23 cellular contexts compared by ENCODE assay signal in genomic region chr2:205376071-205376470, GRCh38.
A peak's percentile ranks its signal among the peaks of the same experiment; 100 is the strongest.
DNase-seq lines count a peak whose midpoint lies in the region; ATAC-seq and TF ChIP-seq lines count a peak whose summit lies in the region.
"Had no signal": no experiment of that assay in that cellular context is flagged by ENCODE, and none has a peak within 500 bp of the region (broad histone marks: within the 10 kb centered on the region; RNA-seq: fewer than 3 reads in every experiment).

No MANE protein-coding gene starts in this region.

- no peaks in the 10 kb centered on the region for H3K9me2 ChIP-seq in SK-N-SH

- no peaks in the 10 kb centered on the region for H3K36me3 Mint-ChIP-seq in nephron (ENCODE audit: low read depth)
- no peaks in the 10 kb centered on the region for H3K36me3 Mint-ChIP-seq in activated CD8-positive, alpha-beta T cell treated with anti-CD3 and anti-CD28 coated beads, Interleukin-2, amount 10 ng/mL, durations not matched to agents 7 days and 5 days (ENCODE audit: low read depth)
- no peaks in the 10 kb centered on the region for H3K36me3 Mint-ChIP-seq in activated CD4-positive, alpha-beta memory T cell treated with anti-CD3 and anti-CD28 coated beads, Interleukin-2, amount 10 ng/mL, durations not matched to agents 7 days and 5 days (ENCODE audit: low read depth)
- H3K36me3 Mint-ChIP-seq: CD4-positive, CD25-positive, alpha-beta regulatory T cell; IgD-negative memory B cell had no signal

- H3K9me3 Mint-ChIP-seq in nephron, result peaks cover 2% of the 10 kb centered on the region
- H3K9me3 Mint-ChIP-seq in activated CD8-positive, alpha-beta T cell treated with anti-CD3 and anti-CD28 coated beads, Interleukin-2, amount 10 ng/mL, durations not matched to agents 7 days and 5 days (ENCODE audit: insufficient read depth), result no peaks in the 10 kb centered on the region
- H3K9me3 Mint-ChIP-seq in activated CD4-positive, alpha-beta memory T cell treated with anti-CD3 and anti-CD28 coated beads, Interleukin-2, amount 10 ng/mL, durations not matched to agents 7 days and 5 days, result peaks cover 2% of the 10 kb centered on the region
- H3K9me3 Mint-ChIP-seq: CD4-positive, CD25-positive, alpha-beta regulatory T cell; IgD-negative memory B cell had no signal

- POLR2A ChIA-PET in SK-N-SH (lab: Yijun Ruan, JAX), result no interaction called here
- POLR2A ChIA-PET in activated CD8-positive, alpha-beta T cell treated with anti-CD3 and anti-CD28 coated beads, Interleukin-2, amount 10 ng/mL, durations not matched to agents 7 days and 5 days (lab: Charles Lee), result interaction anchor here (1.4 kb wide), 1 partner anchor 17 kb away, joined by 4 read pairs; no protein-coding TSS in a partner anchor
- POLR2A ChIA-PET in activated CD4-positive, alpha-beta memory T cell treated with anti-CD3 and anti-CD28 coated beads, Interleukin-2, amount 10 ng/mL, durations not matched to agents 7 days and 5 days (lab: Charles Lee), result no interaction called here

- H3K9me3 ChIP-seq in SK-N-SH, result no peaks in the 10 kb centered on the region
- H3K9me3 ChIP-seq: BE2C, Peyer's patch had no signal

- TF ChIP-seq EP300 in SK-N-SH (IDR thresholded peaks at IDR 0.05; ENCODE audit: borderline replicate concordance in 1 of 2, low read depth in 1 of 2, low read length in 1 of 2), result peak in 1 of 2 experiments; percentile 35; a peak in 1 of 4 replicates

- H4K20me1 ChIP-seq in SK-N-SH (ENCODE audit: insufficient read depth), result no peaks in the 10 kb centered on the region

- no peaks in the 10 kb centered on the region for H3K79me2 ChIP-seq in SK-N-SH (ENCODE audit: insufficient read depth)

- peaks cover 0 to 13% of the 10 kb centered on the region in 2 experiments; a peak in 2 of 4 replicates for H3K4me1 ChIP-seq in SK-N-SH (ENCODE audit: control insufficient read depth in 1 of 2, insufficient read depth in 2 of 2, low read depth in 1 of 2, low read length in 1 of 2)
- H3K4me1 ChIP-seq: BE2C, Peyer's patch had no signal

- no peaks in the 10 kb centered on the region for H3K36me3 ChIP-seq in SK-N-SH (replicated peaks in 1 of 2; ENCODE audit: control insufficient read depth in 1 of 2, insufficient read depth in 2 of 2, low read length in 1 of 2)
- H3K36me3 ChIP-seq: BE2C, Peyer's patch had no signal

- H3K27ac ChIP-seq in SK-N-SH (ENCODE audit: low read depth in 2 of 2, low read length in 1 of 2) (peak overlapping the region in 1 of 2 experiments; percentile 87; a peak in 2 of 4 replicates), substantia nigra (ENCODE audit: low read depth, low read length, poor library complexity, severe bottlenecking) (no peak overlapping the region)
- H3K27ac ChIP-seq: Peyer's patch had no signal

- DNase-seq in AG10803 (ENCODE audit: low read depth), result peak; percentile 54
- DNase-seq in SK-N-SH, result peak; percentile 6
- DNase-seq in fibroblast of the aortic adventitia (ENCODE audit: low read depth), result peak; percentile 29
- DNase-seq in activated CD8-positive, alpha-beta T cell treated with anti-CD3 and anti-CD28 coated beads, Interleukin-2, amount 10 ng/mL, durations not matched to agents 7 days and 5 days, result no peak
- no peak for DNase-seq in activated CD4-positive, CD25-positive, alpha-beta regulatory T cell (lab: John Stamatoyannopoulos, UW)
- DNase-seq in substantia nigra (lab: John Stamatoyannopoulos, UW), result no peak
- no peak for DNase-seq in activated CD4-positive, alpha-beta memory T cell treated with anti-CD3 and anti-CD28 coated beads, Interleukin-2, amount 10 ng/mL, durations not matched to agents 7 days and 5 days
- DNase-seq: BE2C; CD4-positive, CD25-positive, alpha-beta regulatory T cell; COR-L47; DMS153; GDM1; H7; Karpas-422; NCI-H1048; NCI-H1436; NCI-H1930; NCI-H345; NCI-H526 treated with DMSO at 0.1 percent for 48 hours; Peyer's patch had no signal

- ATAC-seq in activated CD8-positive, alpha-beta T cell treated with anti-CD3 and anti-CD28 coated beads, Interleukin-2, amount 10 ng/mL, durations not matched to agents 7 days and 5 days, result no peak
- ATAC-seq: Right ventricle myocardium inferior had no signal

- H3K27me3 ChIP-seq in SK-N-SH (ENCODE audit: insufficient read depth), result no peaks in the 10 kb centered on the region
- H3K27me3 ChIP-seq: BE2C, Peyer's patch had no signal

- WGBS in SK-N-SH (ENCODE audit: low lambda C conversion rate), result 63% methylated on average over 7 of the region's 7 CpGs

- CTCF ChIA-PET in SK-N-SH (lab: Yijun Ruan, JAX), result no interaction called here
- CTCF ChIA-PET in activated CD8-positive, alpha-beta T cell treated with anti-CD3 and anti-CD28 coated beads, Interleukin-2, amount 10 ng/mL, durations not matched to agents 7 days and 5 days (lab: Charles Lee), result no interaction called here
- CTCF ChIA-PET in activated CD4-positive, alpha-beta memory T cell treated with anti-CD3 and anti-CD28 coated beads, Interleukin-2, amount 10 ng/mL, durations not matched to agents 7 days and 5 days (lab: Charles Lee), result no interaction called here

- H3K9ac ChIP-seq in SK-N-SH, result no peak overlapping the region

- no peak overlapping the region for H3K4me3 Mint-ChIP-seq in nephron
- no peak overlapping the region for H3K4me3 Mint-ChIP-seq in activated CD8-positive, alpha-beta T cell treated with anti-CD3 and anti-CD28 coated beads, Interleukin-2, amount 10 ng/mL, durations not matched to agents 7 days and 5 days
- H3K4me3 Mint-ChIP-seq in activated CD4-positive, alpha-beta memory T cell treated with anti-CD3 and anti-CD28 coated beads, Interleukin-2, amount 10 ng/mL, durations not matched to agents 7 days and 5 days, result no peak overlapping the region
- H3K4me3 Mint-ChIP-seq: CD4-positive, CD25-positive, alpha-beta regulatory T cell had no signal

- peak overlapping the region in 2 of 3 experiments; percentile 57 to 66 for H3K27ac Mint-ChIP-seq in nephron
- no peak overlapping the region for H3K27ac Mint-ChIP-seq in activated CD8-positive, alpha-beta T cell treated with anti-CD3 and anti-CD28 coated beads, Interleukin-2, amount 10 ng/mL, durations not matched to agents 7 days and 5 days
- H3K27ac Mint-ChIP-seq in activated CD4-positive, alpha-beta memory T cell treated with anti-CD3 and anti-CD28 coated beads, Interleukin-2, amount 10 ng/mL, durations not matched to agents 7 days and 5 days, result no peak overlapping the region
- H3K27ac Mint-ChIP-seq: IgD-negative memory B cell had no signal

- no peaks in the 10 kb centered on the region for H3F3A ChIP-seq in SK-N-SH (replicated peaks; ENCODE audit: insufficient read depth)

- TF ChIP-seq CTCF in AG10803 (conservative IDR thresholded peaks at IDR 0.05; ENCODE audit: low read length) (no peak), SK-N-SH (IDR thresholded peaks at IDR 0.05) (no peak), fibroblast of the aortic adventitia (IDR thresholded peaks at IDR 0.05; ENCODE audit: insufficient read depth, low read length) (no peak), nephron (IDR thresholded peaks at IDR 0.05; ENCODE audit: unreplicated experiment in 3 of 3) (no peak)

- H3K27me3 Mint-ChIP-seq in nephron (ENCODE audit: low read depth), result no peaks in the 10 kb centered on the region
- H3K27me3 Mint-ChIP-seq in activated CD8-positive, alpha-beta T cell treated with anti-CD3 and anti-CD28 coated beads, Interleukin-2, amount 10 ng/mL, durations not matched to agents 7 days and 5 days (ENCODE audit: low read depth), result peaks cover 2% of the 10 kb centered on the region
- no peaks in the 10 kb centered on the region for H3K27me3 Mint-ChIP-seq in activated CD4-positive, alpha-beta memory T cell treated with anti-CD3 and anti-CD28 coated beads, Interleukin-2, amount 10 ng/mL, durations not matched to agents 7 days and 5 days
- H3K27me3 Mint-ChIP-seq: CD4-positive, CD25-positive, alpha-beta regulatory T cell; IgD-negative memory B cell had no signal

- peaks cover 20% of the 10 kb centered on the region for H3K4me1 Mint-ChIP-seq in nephron
- H3K4me1 Mint-ChIP-seq in activated CD8-positive, alpha-beta T cell treated with anti-CD3 and anti-CD28 coated beads, Interleukin-2, amount 10 ng/mL, durations not matched to agents 7 days and 5 days (ENCODE audit: low read depth), result peaks cover 2% of the 10 kb centered on the region
- peaks cover 2% of the 10 kb centered on the region for H3K4me1 Mint-ChIP-seq in activated CD4-positive, alpha-beta memory T cell treated with anti-CD3 and anti-CD28 coated beads, Interleukin-2, amount 10 ng/mL, durations not matched to agents 7 days and 5 days
- H3K4me1 Mint-ChIP-seq: CD4-positive, CD25-positive, alpha-beta regulatory T cell; IgD-negative memory B cell had no signal

- no peak for TF ChIP-seq RAD21 in SK-N-SH (IDR thresholded peaks at IDR 0.05; ENCODE audit: low read length)

- no peak overlapping the region for H3K4me2 ChIP-seq in SK-N-SH

- H3K4me3 ChIP-seq in AG10803 (ENCODE audit: low read length), result no peak overlapping the region
- no peak overlapping the region for H3K4me3 ChIP-seq in SK-N-SH (ENCODE audit: low read depth in 2 of 2, low read length in 1 of 2)
- H3K4me3 ChIP-seq in fibroblast of the aortic adventitia (ENCODE audit: low read depth, low read length), result no peak overlapping the region
- H3K4me3 ChIP-seq: Peyer's patch had no signal

- H2AFZ ChIP-seq in SK-N-SH (ENCODE audit: low read depth), result no peak overlapping the region

TF ChIP-seq in SK-N-SH, 30 proteins besides CTCF, POLR2A, EP300 and RAD21 (continues in another document):
- no peak for TF ChIP-seq PBX3 (IDR thresholded peaks at IDR 0.05)
- peak; percentile 58; the same call in 1 of the 2 replicates for TF ChIP-seq TCF12 (IDR thresholded peaks at IDR 0.05)
- no peak for TF ChIP-seq IRF3 (IDR thresholded peaks at IDR 0.05; ENCODE audit: low read depth, low read length)

Comparison
In these comparisons a context has a peak if more than half of its experiments do, and no peak if none do; other contexts are left out.
1. DNase-seq: peak in AG10803 (single experiment), SK-N-SH (single experiment) and fibroblast of the aortic adventitia (single experiment); none in activated CD8-positive, alpha-beta T cell treated with anti-CD3 and anti-CD28 coated beads, Interleukin-2, amount 10 ng/mL, durations not matched to agents 7 days and 5 days (single experiment), activated CD4-positive, CD25-positive, alpha-beta regulatory T cell (0 of 4), substantia nigra (0 of 49) and activated CD4-positive, alpha-beta memory T cell treated with anti-CD3 and anti-CD28 coated beads, Interleukin-2, amount 10 ng/mL, durations not matched to agents 7 days and 5 days (single experiment).
2. H3K27ac Mint-ChIP-seq: peak in nephron (2 of 3); none in activated CD8-positive, alpha-beta T cell treated with anti-CD3 and anti-CD28 coated beads, Interleukin-2, amount 10 ng/mL, durations not matched to agents 7 days and 5 days (single experiment) and activated CD4-positive, alpha-beta memory T cell treated with anti-CD3 and anti-CD28 coated beads, Interleukin-2, amount 10 ng/mL, durations not matched to agents 7 days and 5 days (single experiment).